Comparison of ENCODE assay signal across 22 cellular contexts in the genomic region with DNA sequence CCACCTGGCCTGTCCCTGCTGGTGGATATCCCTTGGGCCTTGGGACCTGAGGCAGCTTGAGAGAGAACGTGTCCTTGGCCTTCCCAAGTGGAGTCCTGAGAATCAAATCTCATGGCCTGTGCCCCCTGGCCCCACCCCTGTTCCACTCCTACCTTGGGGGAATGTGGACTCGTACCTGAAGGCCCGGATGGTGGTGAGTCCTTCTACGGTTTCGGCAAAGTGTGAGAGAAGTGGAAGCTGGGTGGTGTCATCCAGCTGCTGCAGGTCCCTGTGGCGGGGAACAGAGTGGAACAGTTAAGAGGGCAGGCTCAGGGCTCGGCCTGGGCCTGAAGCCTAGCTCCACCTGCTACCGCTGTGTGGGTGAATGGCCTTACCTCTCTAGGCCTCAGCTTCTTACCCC. TPM values are rescaled to one million over a fixed set of nuclear protein-coding genes. Genes with fewer than 3 reads are reported as not detected.
"Had no signal": no experiment of that assay in that cellular context is flagged by ENCODE, and none has a peak within 500 bp of the region (broad histone marks: within the 10 kb centered on the region; RNA-seq: fewer than 3 reads in every experiment).

No MANE protein-coding gene starts in this region.

- H3K27ac ChIP-seq: left lung, lower lobe of right lung, neural progenitor cell, pancreas, right lobe of liver, skin epidermis, suprapubic skin, thoracic aorta, tibial nerve, uterus had no signal

- DNase-seq: hippocampal formation; left colon; left lung; lower lobe of right lung; mammary epithelial cell; mesendoderm; naive B cell; natural killer cell; nephron progenitor cell; pancreas; stimulated activated CD4-positive, alpha-beta T cell treated with anti-CD3 and anti-CD28 coated beads, Interleukin-4, amount 100 ng/mL, for 24 hours; stimulated activated naive CD4-positive, alpha-beta T cell; uterus had no signal

- FAIRE-seq: keratinocyte, pancreas had no signal

- ATAC-seq: left colon; left lung; lower lobe of right lung; natural killer cell; pancreas; right lobe of liver; stimulated activated effector memory CD8-positive, alpha-beta T cell treated with anti-CD3 and anti-CD28 coated beads, Interleukin-12 subunit alpha, Interleukin-12 subunit beta, amount 100 ng/mL, for 72 hours had no signal

- H3K9me3 ChIP-seq: left lung, lower lobe of right lung, pancreas, right atrium auricular region, right lobe of liver, suprapubic skin, thoracic aorta, tibial nerve, uterus had no signal

- H3K4me3 ChIP-seq: left lung, lower lobe of right lung, neural progenitor cell, pancreas, right atrium auricular region, right lobe of liver, skin epidermis, suprapubic skin, thoracic aorta, tibial nerve, uterus had no signal

- H3K27me3 ChIP-seq: left lung, neural progenitor cell, pancreas, right atrium auricular region, right lobe of liver, suprapubic skin, tibial nerve, uterus had no signal

- H3K36me3 ChIP-seq: left lung, lower lobe of right lung, neural progenitor cell, pancreas, right atrium auricular region, right lobe of liver, suprapubic skin, thoracic aorta, tibial nerve, uterus had no signal

- H3K9ac ChIP-seq: neural progenitor cell had no signal

RNA-seq across cellular contexts. Expression of a gene that starts 14.0 kb away (rescaled TPM):
- total RNA-seq: mammary epithelial cell had no signal
